ENCODE assay signal across 23 cellular contexts in genomic region chr3:195143221-195143620, GRCh38.
DNase-seq lines count a peak whose midpoint lies in the region; FAIRE-seq and TF ChIP-seq lines count a peak whose summit lies in the region.
"Had no signal": no experiment of that assay in that cellular context is flagged by ENCODE, and none has a peak within 500 bp of the region (broad histone marks: within the 10 kb centered on the region; RNA-seq: fewer than 3 reads in every experiment).

No MANE protein-coding gene starts in this region.

- H3K9me3 ChIP-seq in prostate gland, result no peaks in the 10 kb centered on the region
- H3K9me3 ChIP-seq: A549 had no signal

- DNase-seq in AG10803 (ENCODE audit: low read depth), result peak; percentile 70
- peak; percentile 55 for DNase-seq in fibroblast of mammary gland (ENCODE audit: low read depth)
- DNase-seq in prostate gland (ENCODE audit: low spot score), result no peak
- no peak for DNase-seq in activated CD4-positive, CD25-positive, alpha-beta regulatory T cell (lab: John Stamatoyannopoulos, UW)
- no peak for DNase-seq in HCEC 1CT
- no peak for DNase-seq in cerebellar nuclear complex (lab: John Stamatoyannopoulos, UW)
- no peak for DNase-seq in posterior cingulate gyrus
- DNase-seq: CD4-positive, CD25-positive, alpha-beta regulatory T cell; CD8-positive, alpha-beta memory T cell; COR-L47; DMS 273 treated with DMSO at 0.1 percent for 48 hours; DMS53; DND-41; EL; H9 had no signal

- no peaks in the 10 kb centered on the region for H3K36me3 ChIP-seq in prostate gland

- TF ChIP-seq POLR2A in prostate gland (IDR thresholded peaks at IDR 0.05), result no peak

- peak overlapping the region; percentile 33 to 46 for H3K27ac ChIP-seq in prostate gland
- H3K27ac ChIP-seq: 22Rv1; A549; BLaER1 treated with 17β-estradiol and CSF1 and Interleukin-3, amounts not matched to agents 10 nM and 100 nM had no signal

- 66% methylated on average over 5 of the region's 5 CpGs for WGBS in prostate gland

- peaks cover 16% of the 10 kb centered on the region for H3K4me1 ChIP-seq in prostate gland (replicated peaks)
- H3K4me1 ChIP-seq: A549 had no signal

- H3K4me3 ChIP-seq in AG10803 (ENCODE audit: low read length) (no peak overlapping the region), fibroblast of mammary gland (ENCODE audit: control insufficient read depth, low read depth, low read length) (no peak overlapping the region), prostate gland (no peak overlapping the region)
- H3K4me3 ChIP-seq: A549; BLaER1 treated with 17β-estradiol and CSF1 and Interleukin-3, amounts not matched to agents 10 nM and 100 nM; GM12878 had no signal

- intact Hi-C loops in prostate gland (cut with DNase I) (no loop called here), posterior cingulate gyrus (cut with DNase I) (no loop called here)

- peak; percentile 21 for FAIRE-seq in endometrium (lab: Jason Lieb, UNC)
- FAIRE-seq: A549, GM12878, GM19239, H1, HepG2 had no signal

- no peaks in the 10 kb centered on the region for H3K27me3 ChIP-seq in prostate gland (replicated peaks; ENCODE audit: insufficient read depth)
- H3K27me3 ChIP-seq: BLaER1 treated with 17β-estradiol and CSF1 and Interleukin-3, amounts not matched to agents 10 nM and 100 nM had no signal

- no peak for TF ChIP-seq CTCF in AG10803 (conservative IDR thresholded peaks at IDR 0.05; ENCODE audit: low read length)
- TF ChIP-seq CTCF in fibroblast of mammary gland (conservative IDR thresholded peaks at IDR 0.05; ENCODE audit: control insufficient read depth, insufficient read depth, low read depth, low read length), result no peak
- no peak for TF ChIP-seq CTCF in prostate gland (IDR thresholded peaks at IDR 0.05)

Comparison
In these comparisons a context has a peak if more than half of its experiments do, and no peak if none do; other contexts are left out.
1. DNase-seq: peak in AG10803 (single experiment) and fibroblast of mammary gland (single experiment); none in prostate gland (single experiment), activated CD4-positive, CD25-positive, alpha-beta regulatory T cell (0 of 4), HCEC 1CT (single experiment), cerebellar nuclear complex (0 of 2) and posterior cingulate gyrus (0 of 10).